32 cellular contexts compared by ENCODE assay signal in the genomic region with DNA sequence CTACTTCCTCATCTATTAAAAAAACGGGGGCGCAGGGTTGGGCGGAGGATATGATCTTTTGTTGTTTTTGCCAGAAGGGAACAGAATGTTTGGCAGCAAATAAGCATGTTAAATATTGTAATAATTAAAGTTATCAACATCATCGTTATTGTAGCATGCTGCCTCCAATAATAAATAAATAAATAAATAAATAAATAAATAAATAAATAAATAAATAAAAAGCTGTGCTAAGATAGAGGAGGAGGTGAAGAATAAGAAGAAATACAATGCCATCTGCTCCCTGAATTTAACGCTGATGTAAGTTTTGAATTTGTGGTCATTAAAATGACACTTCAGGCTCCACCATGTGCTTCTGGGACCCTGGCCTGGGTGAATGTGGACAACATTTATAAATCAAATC.
A peak's percentile ranks its signal among the peaks of the same experiment; 100 is the strongest.
DNase-seq lines count a peak whose midpoint lies in the region; ATAC-seq, FAIRE-seq and TF ChIP-seq lines count a peak whose summit lies in the region.
"Had no signal": no experiment of that assay in that cellular context is flagged by ENCODE, and none has a peak within 500 bp of the region (broad histone marks: within the 10 kb centered on the region; RNA-seq: fewer than 3 reads in every experiment).

No MANE protein-coding gene starts in this region.

- ATAC-seq in A549 = no peak
- ATAC-seq in HG02840 (IDR thresholded peaks at IDR 0.05; ENCODE audit: low FRiP score, unreplicated experiment) = no peak
- no peak for ATAC-seq in right lobe of liver
- ATAC-seq: CD8-positive, alpha-beta T cell had no signal

- no peak overlapping the region for H3K4me2 ChIP-seq in A549
- H3K4me2 ChIP-seq: BLaER1; BLaER1 treated with 17β-estradiol and CSF1 and Interleukin-3, amounts not matched to agents 10 nM and 100 nM had no signal

- no peak overlapping the region for H3K4me3 ChIP-seq in A549
- no peak overlapping the region for H3K4me3 ChIP-seq in HEK293 (ENCODE audit: low read depth, low read length)
- no peak overlapping the region for H3K4me3 ChIP-seq in esophagus muscularis mucosa
- H3K4me3 ChIP-seq in right lobe of liver = no peak overlapping the region
- H3K4me3 ChIP-seq: BLaER1; BLaER1 treated with 17β-estradiol and CSF1 and Interleukin-3, amounts not matched to agents 10 nM and 100 nM had no signal

- no peaks in the 10 kb centered on the region for H3K36me3 ChIP-seq in HEK293 (ENCODE audit: control insufficient read depth in 2 of 2, insufficient read depth in 1 of 2, low read length in 2 of 2)
- H3K36me3 ChIP-seq in esophagus muscularis mucosa = no peaks in the 10 kb centered on the region
- no peaks in the 10 kb centered on the region for H3K36me3 ChIP-seq in right lobe of liver
- H3K36me3 ChIP-seq: BE2C; BLaER1; BLaER1 treated with 17β-estradiol and CSF1 and Interleukin-3, amounts not matched to agents 10 nM and 100 nM had no signal

- H3K27me3 ChIP-seq in esophagus muscularis mucosa (no peaks in the 10 kb centered on the region), right lobe of liver (no peaks in the 10 kb centered on the region)
- H3K27me3 ChIP-seq: BE2C; BLaER1; BLaER1 treated with 17β-estradiol and CSF1 and Interleukin-3, amounts not matched to agents 10 nM and 100 nM had no signal

- DNase-seq in A549 (ENCODE audit: low read depth in 1 of 2, low spot score in 1 of 2) (no peak), esophagus muscularis mucosa (ENCODE audit: extremely low spot score) (peak; percentile 3), NCI-H128 (lab: John Stamatoyannopoulos, UW; ENCODE audit: unreplicated experiment) (no peak), right lobe of liver (no peak)
- DNase-seq: 8988T; ACHN; AML-193; BE2C; C1 segment of cervical spinal cord; Caco-2; Calu3; CD4-positive, alpha-beta memory T cell; CD4-positive, alpha-beta T cell; CD4-positive, CD25-positive, alpha-beta regulatory T cell; CD8-positive, alpha-beta memory T cell; CD8-positive, alpha-beta T cell; COR-L47; DMS 273 treated with DMSO at 0.1 percent for 48 hours; DMS153; DMS53; DMS79; DMS79 treated with DMSO at 0.1 percent for 48 hours; DND-41; EL had no signal

- H3K27ac ChIP-seq in A549 (no peak overlapping the region), HEK293 (ENCODE audit: extremely low read depth, low read depth, low read length) (no peak overlapping the region), esophagus muscularis mucosa (replicated peaks in 1 of 4) (no peak overlapping the region), right lobe of liver (no peak overlapping the region)
- H3K27ac ChIP-seq: 22Rv1; BLaER1; BLaER1 treated with 17β-estradiol and CSF1 and Interleukin-3, amounts not matched to agents 10 nM and 100 nM; C4-2B had no signal

- no peak for TF ChIP-seq CTCF in A549 (IDR thresholded peaks at IDR 0.05)
- no peak for TF ChIP-seq CTCF in HEK293 (tag by site-specific recombination; IDR thresholded peaks at IDR 0.05)
- TF ChIP-seq CTCF in esophagus muscularis mucosa (IDR thresholded peaks at IDR 0.05) = no peak
- TF ChIP-seq CTCF in right lobe of liver (IDR thresholded peaks at IDR 0.05) = no peak

- FAIRE-seq in A549 (lab: Jason Lieb, UNC) = no peak
- FAIRE-seq: A204.1, D721Med had no signal

- POLR2A ChIA-PET in A549 (lab: Yijun Ruan, JAX) (no interaction called here), HEK293 (lab: Yijun Ruan, JAX) (no interaction called here)

- H3K4me1 ChIP-seq in A549 (no peaks in the 10 kb centered on the region), HEK293 (ENCODE audit: control insufficient read depth, insufficient read depth, low read length) (no peaks in the 10 kb centered on the region), esophagus muscularis mucosa (no peaks in the 10 kb centered on the region), right lobe of liver (no peaks in the 10 kb centered on the region)
- H3K4me1 ChIP-seq: BE2C, BLaER1, Caco-2 had no signal

- CTCF ChIA-PET in A549 (lab: Yijun Ruan, JAX) = interaction anchor here (0.8 to 2.7 kb wide), 5 partner anchors 9 to 34 kb away, joined by 3 to 9 read pairs (median 4); no protein-coding TSS in a partner anchor
- CTCF ChIA-PET in HEK293 (lab: Yijun Ruan, JAX) = interaction anchor here (0.6 to 0.7 kb wide), 3 partner anchors 32 to 1676 kb away, joined by 3 to 8 read pairs (median 3); no protein-coding TSS in a partner anchor

- intact Hi-C loops in esophagus muscularis mucosa (cut with DNase I) (no loop called here), right lobe of liver (cut with DNase I) (no loop called here)

- TF ChIP-seq POLR2A in A549 (IDR thresholded peaks at IDR 0.05; ENCODE audit: low read length) = no peak
- TF ChIP-seq POLR2A in esophagus muscularis mucosa (IDR thresholded peaks at IDR 0.05; ENCODE audit: low read depth) = no peak
- TF ChIP-seq POLR2A in right lobe of liver (IDR thresholded peaks at IDR 0.05) = no peak

- no peak for TF ChIP-seq RAD21 in A549 (conservative IDR thresholded peaks at IDR 0.05 in 1 of 2, IDR thresholded peaks at IDR 0.05 in 1 of 2)

- WGBS in A549 (ENCODE audit: missing lambda C conversion rate) = 88% methylated on average over 5 of the region's 5 CpGs
- 91% methylated on average over 5 of the region's 5 CpGs for WGBS in esophagus muscularis mucosa
- 80% methylated on average over 5 of the region's 5 CpGs for WGBS in right lobe of liver (ENCODE audit: insufficient coverage, low coverage, low lambda C conversion rate, missing lambda C conversion rate)

- no peak for TF ChIP-seq EP300 in A549 (IDR thresholded peaks at IDR 0.05)
- no peak for TF ChIP-seq EP300 in esophagus muscularis mucosa (IDR thresholded peaks at IDR 0.05)

- peaks cover 9% of the 10 kb centered on the region; the same call in 2 of the 3 replicates for H3K9me3 ChIP-seq in A549
- no peaks in the 10 kb centered on the region for H3K9me3 ChIP-seq in HEK293 (ENCODE audit: control insufficient read depth, insufficient read depth, low read depth, low read length)
- peaks cover 0 to 9% (median 6%) of the 10 kb centered on the region in 4 donors for H3K9me3 ChIP-seq in esophagus muscularis mucosa
- H3K9me3 ChIP-seq in right lobe of liver = no peaks in the 10 kb centered on the region
- H3K9me3 ChIP-seq: BE2C had no signal

TF ChIP-seq in A549, 52 proteins besides CTCF, POLR2A, EP300 and RAD21 (continues in another document):
- TF ChIP-seq KDM1A (IDR thresholded peaks at IDR 0.05; ENCODE audit: low read depth) = no peak
- TF ChIP-seq, protein P1, sequence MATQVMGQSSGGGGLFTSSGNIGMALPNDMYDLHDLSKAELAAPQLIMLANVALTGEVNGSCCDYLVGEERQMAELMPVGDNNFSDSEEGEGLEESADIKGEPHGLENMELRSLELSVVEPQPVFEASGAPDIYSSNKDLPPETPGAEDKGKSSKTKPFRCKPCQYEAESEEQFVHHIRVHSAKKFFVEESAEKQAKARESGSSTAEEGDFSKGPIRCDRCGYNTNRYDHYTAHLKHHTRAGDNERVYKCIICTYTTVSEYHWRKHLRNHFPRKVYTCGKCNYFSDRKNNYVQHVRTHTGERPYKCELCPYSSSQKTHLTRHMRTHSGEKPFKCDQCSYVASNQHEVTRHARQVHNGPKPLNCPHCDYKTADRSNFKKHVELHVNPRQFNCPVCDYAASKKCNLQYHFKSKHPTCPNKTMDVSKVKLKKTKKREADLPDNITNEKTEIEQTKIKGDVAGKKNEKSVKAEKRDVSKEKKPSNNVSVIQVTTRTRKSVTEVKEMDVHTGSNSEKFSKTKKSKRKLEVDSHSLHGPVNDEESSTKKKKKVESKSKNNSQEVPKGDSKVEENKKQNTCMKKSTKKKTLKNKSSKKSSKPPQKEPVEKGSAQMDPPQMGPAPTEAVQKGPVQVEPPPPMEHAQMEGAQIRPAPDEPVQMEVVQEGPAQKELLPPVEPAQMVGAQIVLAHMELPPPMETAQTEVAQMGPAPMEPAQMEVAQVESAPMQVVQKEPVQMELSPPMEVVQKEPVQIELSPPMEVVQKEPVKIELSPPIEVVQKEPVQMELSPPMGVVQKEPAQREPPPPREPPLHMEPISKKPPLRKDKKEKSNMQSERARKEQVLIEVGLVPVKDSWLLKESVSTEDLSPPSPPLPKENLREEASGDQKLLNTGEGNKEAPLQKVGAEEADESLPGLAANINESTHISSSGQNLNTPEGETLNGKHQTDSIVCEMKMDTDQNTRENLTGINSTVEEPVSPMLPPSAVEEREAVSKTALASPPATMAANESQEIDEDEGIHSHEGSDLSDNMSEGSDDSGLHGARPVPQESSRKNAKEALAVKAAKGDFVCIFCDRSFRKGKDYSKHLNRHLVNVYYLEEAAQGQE (IDR thresholded peaks at IDR 0.05) = no peak
- TF ChIP-seq MAFK (IDR thresholded peaks at IDR 0.05; ENCODE audit: partially characterized antibody) = no peak
- TF ChIP-seq ZC3H11A (IDR thresholded peaks at IDR 0.05) = peak; percentile 87
- no peak for TF ChIP-seq MYC (IDR thresholded peaks at IDR 0.05; ENCODE audit: borderline replicate concordance, low read length)

TF ChIP-seq in HEK293, 187 proteins besides CTCF, POLR2A, EP300 and RAD21 (continues in another document):
- TF ChIP-seq ZNF202 (tag by site-specific recombination; IDR thresholded peaks at IDR 0.05; ENCODE audit: borderline replicate concordance) = 0 out of 2 replicates have a peak, but pooled peaks have one; percentile 25
- no peak for TF ChIP-seq ZNF175 (tag by site-specific recombination; IDR thresholded peaks at IDR 0.05)
- TF ChIP-seq, protein P2, sequence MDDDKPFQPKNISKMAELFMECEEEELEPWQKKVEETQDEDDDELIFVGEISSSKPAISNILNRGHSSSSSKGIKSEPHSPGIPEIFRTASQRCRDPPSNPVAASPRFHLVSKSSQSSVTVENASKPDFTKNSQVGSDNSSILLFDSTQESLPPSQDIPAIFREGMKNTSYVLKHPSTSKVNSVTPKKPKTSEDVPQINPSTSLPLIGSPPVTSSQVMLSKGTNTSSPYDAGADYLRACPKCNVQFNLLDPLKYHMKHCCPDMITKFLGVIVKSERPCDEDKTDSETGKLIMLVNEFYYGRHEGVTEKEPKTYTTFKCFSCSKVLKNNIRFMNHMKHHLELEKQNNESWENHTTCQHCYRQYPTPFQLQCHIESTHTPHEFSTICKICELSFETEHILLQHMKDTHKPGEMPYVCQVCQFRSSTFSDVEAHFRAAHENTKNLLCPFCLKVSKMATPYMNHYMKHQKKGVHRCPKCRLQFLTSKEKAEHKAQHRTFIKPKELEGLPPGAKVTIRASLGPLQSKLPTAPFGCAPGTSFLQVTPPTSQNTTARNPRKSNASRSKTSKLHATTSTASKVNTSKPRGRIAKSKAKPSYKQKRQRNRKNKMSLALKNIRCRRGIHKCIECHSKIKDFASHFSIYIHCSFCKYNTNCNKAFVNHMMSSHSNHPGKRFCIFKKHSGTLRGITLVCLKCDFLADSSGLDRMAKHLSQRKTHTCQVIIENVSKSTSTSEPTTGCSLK (tag by site-specific recombination; IDR thresholded peaks at IDR 0.05) = no peak
- TF ChIP-seq ZBTB8A (tag by site-specific recombination; IDR thresholded peaks at IDR 0.05) = peak; percentile 45; the same call in 1 of the 2 replicates
- peak; percentile 49 for TF ChIP-seq ZNF623 (tag by site-specific recombination; IDR thresholded peaks at IDR 0.05)
